In genomic region chr22:37139762-37140161, GRCh38 we compare ENCODE assay signal across 21 cellular contexts. TPM values are rescaled to one million over a fixed set of nuclear protein-coding genes. Genes with fewer than 3 reads are reported as not detected.
DNase-seq lines count a peak whose midpoint lies in the region; ATAC-seq, FAIRE-seq and TF ChIP-seq lines count a peak whose summit lies in the region.
"Had no signal": no experiment of that assay in that cellular context is flagged by ENCODE, and none has a peak within 500 bp of the region (broad histone marks: within the 10 kb centered on the region; RNA-seq: fewer than 3 reads in every experiment).

No MANE protein-coding gene starts in this region.

- H3K36me3 Mint-ChIP-seq in activated T-cell treated with anti-CD3 and anti-CD28 coated beads, Interleukin-2, amount 50 U/mL, for 72 hours (ENCODE audit: insufficient read depth in 2 of 2), result peaks cover 42 to 52% of the 10 kb centered on the region in 2 donors
- peaks cover 17% of the 10 kb centered on the region for H3K36me3 Mint-ChIP-seq in activated naive CD8-positive, alpha-beta T cell
- H3K36me3 Mint-ChIP-seq: mesothelial cell of epicardium had no signal

- H3K27me3 Mint-ChIP-seq in activated T-cell treated with anti-CD3 and anti-CD28 coated beads, Interleukin-2, amount 50 U/mL, for 72 hours (ENCODE audit: low read depth), result no peaks in the 10 kb centered on the region
- no peaks in the 10 kb centered on the region for H3K27me3 Mint-ChIP-seq in activated naive CD8-positive, alpha-beta T cell
- H3K27me3 Mint-ChIP-seq: central memory CD8-positive, alpha-beta T cell had no signal

- peak overlapping the region in 1 of 2 donors; percentile 20 for H3K4me3 Mint-ChIP-seq in activated T-cell treated with anti-CD3 and anti-CD28 coated beads, Interleukin-2, amount 50 U/mL, for 72 hours
- peak overlapping the region; percentile 73 for H3K4me3 Mint-ChIP-seq in activated naive CD8-positive, alpha-beta T cell
- H3K4me3 Mint-ChIP-seq: central memory CD8-positive, alpha-beta T cell; mesothelial cell of epicardium; neural crest cell had no signal

- no peak overlapping the region for H3K27ac Mint-ChIP-seq in activated T-cell treated with anti-CD3 and anti-CD28 coated beads, Interleukin-2, amount 50 U/mL, for 72 hours
- peak overlapping the region; percentile 98 for H3K27ac Mint-ChIP-seq in activated naive CD8-positive, alpha-beta T cell
- H3K27ac Mint-ChIP-seq: mesothelial cell of epicardium had no signal

- no peak for ATAC-seq in activated T-cell treated with anti-CD3 and anti-CD28 coated beads, Interleukin-2, amount 50 U/mL, for 72 hours (replicated peaks in 1 of 2)
- no peak for ATAC-seq in HG02763 (IDR thresholded peaks at IDR 0.05; ENCODE audit: unreplicated experiment)
- ATAC-seq: gastroesophageal sphincter had no signal

- peak; percentile 27 for FAIRE-seq in GM12892 (lab: Jason Lieb, UNC)

- peak; percentile 27 for DNase-seq in activated T-cell treated with anti-CD3 and anti-CD28 coated beads, Interleukin-2, amount 50 U/mL, for 1 hour
- no peak for DNase-seq in activated T-cell treated with anti-CD3 and anti-CD28 coated beads, Interleukin-2, amount 50 U/mL, for 72 hours
- no peak for DNase-seq in GM12892 (ENCODE audit: insufficient read length)
- peak; percentile 49 for DNase-seq in stimulated activated CD8-positive, alpha-beta memory T cell treated with anti-CD3 and anti-CD28 coated beads, Interleukin-4, amount 100 ng/mL, for 48 hours
- DNase-seq in NCI-H510A treated with DMSO at 0.1 percent for 48 hours (lab: John Stamatoyannopoulos, UW), result no peak
- DNase-seq in DMS53 treated with DMSO at 0.1 percent for 48 hours (lab: John Stamatoyannopoulos, UW; ENCODE audit: unreplicated experiment), result no peak
- DNase-seq: aorta; C1 segment of cervical spinal cord; DMS 273 treated with DMSO at 0.1 percent for 48 hours; KG1; NCI-H2029; NCI-H510A; SHP77 treated with DMSO at 0.1 percent for 48 hours; stimulated activated CD4-positive, alpha-beta T cell treated with anti-CD3 and anti-CD28 coated beads, Interleukin-4, amount 100 ng/mL, for 4 hours had no signal

- no peaks in the 10 kb centered on the region for H3K9me3 Mint-ChIP-seq in activated T-cell treated with anti-CD3 and anti-CD28 coated beads, Interleukin-2, amount 50 U/mL, for 72 hours
- H3K9me3 Mint-ChIP-seq in activated naive CD8-positive, alpha-beta T cell (ENCODE audit: low read depth), result no peaks in the 10 kb centered on the region
- H3K9me3 Mint-ChIP-seq: central memory CD8-positive, alpha-beta T cell; mesothelial cell of epicardium; neural crest cell had no signal

- no peak for TF ChIP-seq POLR2A in GM12892 (IDR thresholded peaks at IDR 0.05; ENCODE audit: low read depth, low read length)

- H3K4me1 Mint-ChIP-seq in activated T-cell treated with anti-CD3 and anti-CD28 coated beads, Interleukin-2, amount 50 U/mL, for 72 hours (ENCODE audit: low read depth), result peaks cover 80% of the 10 kb centered on the region
- peaks cover 43% of the 10 kb centered on the region for H3K4me1 Mint-ChIP-seq in activated naive CD8-positive, alpha-beta T cell (ENCODE audit: low read depth)
- H3K4me1 Mint-ChIP-seq: mesothelial cell of epicardium, neural crest cell had no signal

RNA-seq across cellular contexts. Expression of gene IL2RB, which starts 10.0 kb away (rescaled TPM):
- total RNA-seq in activated T-cell treated with anti-CD3 and anti-CD28 coated beads, Interleukin-2, amount 50 U/mL, for 72 hours, result 100 to 1,000 TPM; 313 to 440 TPM
- 40.0 TPM for polyA plus RNA-seq in GM12892 (2012; ENCODE audit: missing spikeins)

RNA-seq across cellular contexts. Expression of gene TMPRSS6, which starts 30.2 kb away (rescaled TPM):
- 10 to 100 TPM; 26.8 to 59.4 TPM for total RNA-seq in activated T-cell treated with anti-CD3 and anti-CD28 coated beads, Interleukin-2, amount 50 U/mL, for 72 hours
- 2.0 TPM for polyA plus RNA-seq in GM12892 (2012; ENCODE audit: missing spikeins)
- total RNA-seq: aorta, gastroesophageal sphincter, mesothelial cell of epicardium, neural crest cell, vagina had no signal
- polyA plus RNA-seq: aorta had no signal

RNA-seq across cellular contexts. Expression of gene C1QTNF6, which starts 48.3 kb away (rescaled TPM):
- total RNA-seq in activated T-cell treated with anti-CD3 and anti-CD28 coated beads, Interleukin-2, amount 50 U/mL, for 72 hours, result 10 to 100 TPM; 22.7 to 30.0 TPM
- polyA plus RNA-seq in GM12892 (2012; ENCODE audit: missing spikeins), result 4.9 TPM

Comparison
In these comparisons a context has a peak if more than half of its experiments do, and no peak if none do; other contexts are left out.
1. DNase-seq: peak in activated T-cell treated with anti-CD3 and anti-CD28 coated beads, Interleukin-2, amount 50 U/mL, for 1 hour (single experiment) and stimulated activated CD8-positive, alpha-beta memory T cell treated with anti-CD3 and anti-CD28 coated beads, Interleukin-4, amount 100 ng/mL, for 48 hours (single experiment); none in activated T-cell treated with anti-CD3 and anti-CD28 coated beads, Interleukin-2, amount 50 U/mL, for 72 hours (0 of 2), GM12892 (single experiment), NCI-H510A treated with DMSO at 0.1 percent for 48 hours (single experiment) and DMS53 treated with DMSO at 0.1 percent for 48 hours (single experiment).